Comparison of ENCODE assay signal across 16 cellular contexts in the genomic region with DNA sequence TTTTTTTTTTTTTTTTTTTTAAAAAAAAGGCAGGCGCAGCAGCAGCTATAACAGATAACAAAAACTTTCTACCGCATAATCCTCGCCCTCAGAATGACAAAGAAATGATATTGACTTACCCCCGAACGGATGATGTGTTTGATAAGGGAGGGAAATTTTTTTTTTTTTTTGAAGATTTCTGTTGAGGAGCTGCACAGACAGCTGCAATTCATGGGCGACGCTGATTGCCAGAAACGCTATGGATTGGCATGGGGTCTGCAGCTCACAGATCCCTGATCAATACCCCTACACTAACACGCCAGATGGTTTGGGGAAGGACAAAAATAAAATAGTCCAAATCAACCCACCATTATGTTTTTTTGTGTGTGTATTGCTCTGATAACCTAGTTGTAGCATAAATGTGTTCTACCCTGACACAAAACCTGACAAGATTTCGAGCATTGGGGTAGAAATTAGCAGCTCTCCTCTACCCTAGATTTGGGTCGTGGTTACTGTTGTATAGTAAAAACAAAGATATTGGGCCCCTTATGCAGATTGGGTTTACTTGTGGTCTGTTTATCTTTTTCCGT.
"Had no signal": no experiment of that assay in that cellular context is flagged by ENCODE, and none has a peak within 500 bp of the region (broad histone marks: within the 10 kb centered on the region; RNA-seq: fewer than 3 reads in every experiment).

No MANE protein-coding gene starts in this region.

- H3K9me3 ChIP-seq: neutrophil had no signal

- H3K27ac Mint-ChIP-seq: activated naive CD4-positive, alpha-beta T cell treated with anti-CD3 and anti-CD28 coated beads, Interleukin-2, amount 50 U/mL, for 72 hours; activated T-cell treated with anti-CD3 and anti-CD28 coated beads, Interleukin-2, amount 50 U/mL, for 24 hours; brain had no signal

- H3K4me3 ChIP-seq: hepatocyte, right atrium auricular region, spleen had no signal

- H3K4me3 Mint-ChIP-seq: activated T-cell treated with anti-CD3 and anti-CD28 coated beads, Interleukin-2, amount 50 U/mL, for 24 hours; central memory CD8-positive, alpha-beta T cell had no signal

- H3K27ac ChIP-seq: hepatocyte, neutrophil, right atrium auricular region, spleen had no signal

- H3K9me3 Mint-ChIP-seq: central memory CD8-positive, alpha-beta T cell had no signal

- DNase-seq: activated effector memory CD4-positive, alpha-beta T cell treated with anti-CD3 and anti-CD28 coated beads, Interleukin-2, amount 50 U/mL, for 16 hours; activated T-cell treated with anti-CD3 and anti-CD28 coated beads, Interleukin-2, amount 50 U/mL, for 24 hours; amygdala; cortex of kidney; effector memory CD4-positive, alpha-beta T cell; kidney glomerular epithelial cell; spleen; stimulated activated CD4-positive, alpha-beta T cell treated with anti-CD3 and anti-CD28 coated beads, Interleukin-1b, Interleukin-23, amount 100 ng/mL, for 48 hours; stimulated activated naive CD4-positive, alpha-beta T cell treated with Interleukin-2 at 50 U/mL for 16 hours; trophoblast cell had no signal

- H3K36me3 ChIP-seq: neutrophil, right atrium auricular region had no signal

- H3K36me3 Mint-ChIP-seq: brain had no signal
